In the genomic region with DNA sequence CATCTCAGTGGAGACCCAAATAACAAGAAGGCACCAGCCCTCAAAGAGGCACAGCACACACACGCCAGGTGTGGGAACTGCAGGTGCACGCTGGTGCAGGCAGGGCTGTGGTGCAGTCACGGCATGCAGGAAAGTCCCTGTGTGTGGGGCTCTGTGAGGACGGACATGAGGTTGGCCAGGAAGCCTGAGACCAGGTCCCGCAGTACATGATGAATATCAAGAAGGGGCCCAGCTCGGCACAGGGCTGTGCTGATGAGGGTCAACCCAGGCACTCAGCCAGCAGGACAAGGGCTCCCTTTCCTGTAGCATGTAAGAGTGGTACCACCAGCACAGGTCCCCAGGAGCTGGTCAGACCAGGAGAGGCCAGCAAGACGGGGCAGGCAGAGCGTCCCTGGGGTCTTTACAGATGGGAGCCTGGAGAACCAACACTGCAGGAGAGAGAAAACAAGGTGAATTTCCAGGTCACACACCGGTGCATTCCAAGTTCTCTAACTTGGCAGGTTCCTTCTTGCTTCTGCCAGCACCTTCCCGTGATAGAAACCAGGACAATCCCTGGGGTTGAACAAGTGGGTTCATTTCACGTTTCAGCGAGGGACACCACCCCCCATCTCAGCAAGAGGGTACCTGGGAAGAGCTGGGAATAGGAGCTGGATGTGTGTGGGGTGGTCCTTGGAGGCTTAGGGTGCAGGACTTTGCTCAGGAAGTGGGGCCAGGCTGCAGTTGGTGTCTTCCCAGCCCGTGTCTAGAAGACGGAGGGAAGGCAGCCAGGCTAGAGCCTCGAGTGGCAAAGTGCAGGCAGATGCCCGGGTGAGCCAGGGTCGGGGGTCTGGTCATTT, we compare ENCODE assay signal across 20 cellular contexts.
DNase-seq lines count a peak whose midpoint lies in the region; ATAC-seq and TF ChIP-seq lines count a peak whose summit lies in the region.
"Had no signal": no experiment of that assay in that cellular context is flagged by ENCODE, and none has a peak within 500 bp of the region (broad histone marks: within the 10 kb centered on the region; RNA-seq: fewer than 3 reads in every experiment).

No MANE protein-coding gene starts in this region.

- H3K4me3 Mint-ChIP-seq in natural killer cell treated with Interleukin-12 subunit alpha and Interleukin-12 subunit beta and Interleukin-15 and Interleukin-18, amount 100 ng/mL, for 72 hours: no peak overlapping the region
- H3K4me3 Mint-ChIP-seq in natural killer cell: no peak overlapping the region
- H3K4me3 Mint-ChIP-seq: CD4-positive, CD25-positive, alpha-beta regulatory T cell had no signal

- intact Hi-C loops in natural killer cell (cut with micrococcal nuclease) (no loop called here), ovary (cut with DNase I) (no loop called here)

- H3K4me1 Mint-ChIP-seq in natural killer cell treated with Interleukin-12 subunit alpha and Interleukin-12 subunit beta and Interleukin-15 and Interleukin-18, amount 100 ng/mL, for 72 hours (ENCODE audit: low read depth in 2 of 2): no peaks in the 10 kb centered on the region
- no peaks in the 10 kb centered on the region for H3K4me1 Mint-ChIP-seq in natural killer cell
- H3K4me1 Mint-ChIP-seq: CD4-positive, CD25-positive, alpha-beta regulatory T cell had no signal

- no peak overlapping the region for H3K27ac ChIP-seq in skeletal muscle tissue (ENCODE audit: low read depth, low read length)
- H3K27ac ChIP-seq in ovary: no peak overlapping the region
- H3K27ac ChIP-seq: BLaER1 had no signal

- TF ChIP-seq POLR2A in ovary (IDR thresholded peaks at IDR 0.05): no peak

- H3K36me3 Mint-ChIP-seq in natural killer cell treated with Interleukin-12 subunit alpha and Interleukin-12 subunit beta and Interleukin-15 and Interleukin-18, amount 100 ng/mL, for 72 hours: no peaks in the 10 kb centered on the region
- H3K36me3 Mint-ChIP-seq in natural killer cell: no peaks in the 10 kb centered on the region
- H3K36me3 Mint-ChIP-seq: CD4-positive, CD25-positive, alpha-beta regulatory T cell had no signal

- ATAC-seq in natural killer cell treated with Interleukin-12 subunit alpha and Interleukin-12 subunit beta and Interleukin-15 and Interleukin-18, amount 100 ng/mL, for 72 hours: no peak
- ATAC-seq in natural killer cell (no peak), GM18517 (IDR thresholded peaks at IDR 0.05; ENCODE audit: unreplicated experiment) (no peak), HG02938 (IDR thresholded peaks at IDR 0.05; ENCODE audit: unreplicated experiment) (no peak)
- ATAC-seq: PC-3 had no signal

- H3K27me3 ChIP-seq in skeletal muscle tissue (ENCODE audit: control insufficient read depth in 3 of 3, insufficient read depth in 3 of 3, low read length in 3 of 3) (peaks cover 0 to 6% (median 5%) of the 10 kb centered on the region in 3 donors), ovary (no peaks in the 10 kb centered on the region)
- H3K27me3 ChIP-seq: BLaER1 had no signal

- no peak overlapping the region for H3K27ac Mint-ChIP-seq in natural killer cell treated with Interleukin-12 subunit alpha and Interleukin-12 subunit beta and Interleukin-15 and Interleukin-18, amount 100 ng/mL, for 72 hours
- no peak overlapping the region for H3K27ac Mint-ChIP-seq in natural killer cell
- H3K27ac Mint-ChIP-seq: CD4-positive, CD25-positive, alpha-beta regulatory T cell had no signal

- no peak for TF ChIP-seq EP300 in ovary (IDR thresholded peaks at IDR 0.05)

- H3K36me3 ChIP-seq in skeletal muscle tissue (ENCODE audit: control insufficient read depth in 3 of 3, insufficient read depth in 3 of 3, low read length in 3 of 3) (no peaks in the 10 kb centered on the region), ovary (no peaks in the 10 kb centered on the region)
- H3K36me3 ChIP-seq: BLaER1 had no signal

- H3K4me3 ChIP-seq in skeletal muscle tissue (ENCODE audit: low read length in 3 of 3) (peak overlapping the region; percentile 20 to 35 (median 32)), ovary (no peak overlapping the region)
- H3K4me3 ChIP-seq: BLaER1 had no signal

- peaks cover 0 to 3% of the 10 kb centered on the region in 2 donors for H3K27me3 Mint-ChIP-seq in natural killer cell treated with Interleukin-12 subunit alpha and Interleukin-12 subunit beta and Interleukin-15 and Interleukin-18, amount 100 ng/mL, for 72 hours
- peaks cover 0 to 5% of the 10 kb centered on the region in 2 donors for H3K27me3 Mint-ChIP-seq in natural killer cell (ENCODE audit: low read depth in 2 of 2)
- H3K27me3 Mint-ChIP-seq: CD4-positive, CD25-positive, alpha-beta regulatory T cell had no signal

- no peaks in the 10 kb centered on the region for H3K9me3 Mint-ChIP-seq in natural killer cell treated with Interleukin-12 subunit alpha and Interleukin-12 subunit beta and Interleukin-15 and Interleukin-18, amount 100 ng/mL, for 72 hours
- H3K9me3 Mint-ChIP-seq in natural killer cell: no peaks in the 10 kb centered on the region

- DNase-seq in natural killer cell treated with Interleukin-12 subunit alpha and Interleukin-12 subunit beta and Interleukin-15 and Interleukin-18, amount 100 ng/mL, for 72 hours (ENCODE audit: low spot score): peak; percentile 35
- DNase-seq in natural killer cell: no peak
- peak; percentile 82 for DNase-seq in mesenteric fat pad (ENCODE audit: low spot score)
- no peak for DNase-seq in ovary
- DNase-seq: CD4-positive, CD25-positive, alpha-beta regulatory T cell; DMS153; H7; KBM-7; MV-4-11; NCI-H1105 treated with DMSO at 0.1 percent for 48 hours; NCI-H146; NCI-H2029; NCI-H446 treated with DMSO at 0.1 percent for 48 hours; NCI-H82; NK-92 treated with Interleukin-12 subunit alpha and Interleukin-12 subunit beta, amount 100 ng/mL, for 24 hours; PC-3 had no signal

- H3K4me1 ChIP-seq in skeletal muscle tissue (ENCODE audit: control insufficient read depth in 3 of 3, insufficient read depth in 3 of 3, low read length in 3 of 3) (peaks cover 8 to 19% (median 17%) of the 10 kb centered on the region in 3 donors), ovary (ENCODE audit: insufficient read depth) (no peaks in the 10 kb centered on the region)

- H3K9me3 ChIP-seq in skeletal muscle tissue (ENCODE audit: control insufficient read depth in 3 of 3, low read length in 3 of 3) (no peaks in the 10 kb centered on the region), ovary (no peaks in the 10 kb centered on the region)
- H3K9me3 ChIP-seq: BLaER1 had no signal

- 63 to 71% (median 67%) methylated on average over 17 of the region's 17 CpGs for WGBS in ovary, 3 donors

- TF ChIP-seq CTCF in natural killer cell (IDR thresholded peaks at IDR 0.05): no peak
- no peak for TF ChIP-seq CTCF in ovary (IDR thresholded peaks at IDR 0.05)

- no peak overlapping the region for H3K9ac ChIP-seq in skeletal muscle tissue (ENCODE audit: low read depth in 1 of 3, low read length in 3 of 3)
- H3K9ac ChIP-seq: BLaER1 had no signal

Comparison
In these comparisons a context has a peak if more than half of its experiments do, and no peak if none do; other contexts are left out.
1. DNase-seq: peak in natural killer cell treated with Interleukin-12 subunit alpha and Interleukin-12 subunit beta and Interleukin-15 and Interleukin-18, amount 100 ng/mL, for 72 hours (single experiment) and mesenteric fat pad (single experiment); none in natural killer cell (single experiment) and ovary (0 of 5).